14 cellular contexts compared by ENCODE assay signal in genomic region chr1:207836616-207837352, GRCh38.
DNase-seq lines count a peak whose midpoint lies in the region; ATAC-seq and TF ChIP-seq lines count a peak whose summit lies in the region.
"Had no signal": no experiment of that assay in that cellular context is flagged by ENCODE, and none has a peak within 500 bp of the region (broad histone marks: within the 10 kb centered on the region; RNA-seq: fewer than 3 reads in every experiment).

No MANE protein-coding gene starts in this region.

- peak; percentile 7 to 14 for DNase-seq in activated T-cell treated with anti-CD3 and anti-CD28 coated beads, Interleukin-2, amount 50 U/mL, for 48 hours
- no peak for DNase-seq in activated T-cell treated with anti-CD3 and anti-CD28 coated beads, Interleukin-2, amount 50 U/mL, for 4 hours
- peak; percentile 69 for DNase-seq in coronary artery (ENCODE audit: low spot score)
- no peak for DNase-seq in naive thymus-derived CD4-positive, alpha-beta T cell
- DNase-seq in transverse colon: no peak
- DNase-seq in MM.1S: no peak
- DNase-seq in DMS79 treated with DMSO at 0.1 percent for 48 hours (lab: John Stamatoyannopoulos, UW): no peak
- DNase-seq in progenitor cell of endocrine pancreas (ENCODE audit: low spot score, unreplicated experiment): no peak
- DNase-seq: activated gamma-delta T cell treated with Interleukin-2 at 50 U/mL for 16 hours, glutamatergic neuron, Karpas-422, right lobe of liver had no signal

- H3K4me3 Mint-ChIP-seq in activated T-cell treated with anti-CD3 and anti-CD28 coated beads, Interleukin-2, amount 50 U/mL, for 4 hours: no peak overlapping the region
- H3K4me3 Mint-ChIP-seq in naive thymus-derived CD4-positive, alpha-beta T cell: peak overlapping the region in 7 of 10 donors; percentile 2 to 67 (median 40)
- H3K4me3 Mint-ChIP-seq in progenitor cell of endocrine pancreas (ENCODE audit: low read depth): no peak overlapping the region
- H3K4me3 Mint-ChIP-seq: stimulated activated naive CD8-positive, alpha-beta T cell treated with anti-CD3 and anti-CD28 coated beads, Interleukin-15, Interleukin-2, amounts not matched to agents 100 ng/mL and 50 ng/mL, for 24 hours had no signal

- no peaks in the 10 kb centered on the region for H4K20me1 ChIP-seq in MM.1S (ENCODE audit: insufficient read depth, low read length)

- POLR2A ChIA-PET in naive thymus-derived CD4-positive, alpha-beta T cell (lab: Charles Lee): interaction anchor here (0.6 to 17.1 kb wide), 4 partner anchors 14 to 134 kb away, joined by 3 to 547 read pairs (median 26); no protein-coding TSS in a partner anchor

- no peak overlapping the region for H3K4me2 ChIP-seq in MM.1S (ENCODE audit: low read depth, low read length)

- H2AFZ ChIP-seq in MM.1S (ENCODE audit: low read length): no peak overlapping the region

- H3K36me3 Mint-ChIP-seq in activated T-cell treated with anti-CD3 and anti-CD28 coated beads, Interleukin-2, amount 50 U/mL, for 4 hours (ENCODE audit: insufficient read depth): peaks cover 19% of the 10 kb centered on the region
- H3K36me3 Mint-ChIP-seq in naive thymus-derived CD4-positive, alpha-beta T cell: peaks cover 0 to 20% (median 0%) of the 10 kb centered on the region in 5 donors
- H3K36me3 Mint-ChIP-seq in progenitor cell of endocrine pancreas (ENCODE audit: insufficient read depth): peaks cover 1% of the 10 kb centered on the region

- H3K27ac ChIP-seq in coronary artery (peak overlapping the region; percentile 40 to 41), transverse colon (peak overlapping the region; percentile 13 to 69 (median 54)), MM.1S (ENCODE audit: low read length) (no peak overlapping the region)
- H3K27ac ChIP-seq in naive thymus-derived CD4-positive, alpha-beta T cell (ENCODE audit: low read depth, low read length): peak overlapping the region; percentile 33
- H3K27ac ChIP-seq: right lobe of liver had no signal

- WGBS in transverse colon (ENCODE audit: low coverage in 1 of 2), 2 donors: 84% methylated on average over 15 of the region's 15 CpGs; no CpG with 5 or more reads in 1 of the 2 donors

- peaks cover 78% of the 10 kb centered on the region for H3K79me2 ChIP-seq in MM.1S (ENCODE audit: low read length)

- H3F3A ChIP-seq in MM.1S (ENCODE audit: insufficient read depth, low read length): peaks cover 8% of the 10 kb centered on the region

- H3K4me1 ChIP-seq in naive thymus-derived CD4-positive, alpha-beta T cell (ENCODE audit: control insufficient read depth in 2 of 2, insufficient read depth in 2 of 2, low read length in 2 of 2): peaks cover 15 to 73% of the 10 kb centered on the region in 2 donors
- H3K4me1 ChIP-seq in transverse colon (peaks cover 13 to 42% (median 20%) of the 10 kb centered on the region in 4 donors), MM.1S (ENCODE audit: low read length) (peaks cover 10% of the 10 kb centered on the region)
- H3K4me1 ChIP-seq: right lobe of liver had no signal

- peaks cover 84% of the 10 kb centered on the region for H3K4me1 Mint-ChIP-seq in activated T-cell treated with anti-CD3 and anti-CD28 coated beads, Interleukin-2, amount 50 U/mL, for 4 hours (ENCODE audit: low read depth)
- peaks cover 73 to 98% (median 93%) of the 10 kb centered on the region in 7 donors for H3K4me1 Mint-ChIP-seq in naive thymus-derived CD4-positive, alpha-beta T cell
- peaks cover 3% of the 10 kb centered on the region for H3K4me1 Mint-ChIP-seq in progenitor cell of endocrine pancreas (ENCODE audit: low read depth)

- H3K27me3 ChIP-seq in naive thymus-derived CD4-positive, alpha-beta T cell (ENCODE audit: control insufficient read depth in 2 of 2, insufficient read depth in 2 of 2, low read length in 2 of 2): no peaks in the 10 kb centered on the region
- H3K27me3 ChIP-seq in transverse colon: no peaks in the 10 kb centered on the region
- no peaks in the 10 kb centered on the region for H3K27me3 ChIP-seq in MM.1S (replicated peaks; ENCODE audit: insufficient read depth, low read length)
- H3K27me3 ChIP-seq: right lobe of liver had no signal

- peaks cover 0 to 9% (median 0%) of the 10 kb centered on the region in 3 experiments for H3K36me3 ChIP-seq in naive thymus-derived CD4-positive, alpha-beta T cell (ENCODE audit: control insufficient read depth in 2 of 3, insufficient read depth in 3 of 3, low read length in 3 of 3)
- H3K36me3 ChIP-seq in transverse colon (no peaks in the 10 kb centered on the region), MM.1S (replicated peaks; ENCODE audit: insufficient read depth, low read length) (no peaks in the 10 kb centered on the region)
- H3K36me3 ChIP-seq: right lobe of liver had no signal

- H3K4me3 ChIP-seq in coronary artery (no peak overlapping the region), transverse colon (no peak overlapping the region), MM.1S (ENCODE audit: low read length) (no peak overlapping the region)
- H3K4me3 ChIP-seq in naive thymus-derived CD4-positive, alpha-beta T cell (ENCODE audit: low read length): no peak overlapping the region
- H3K4me3 ChIP-seq: right lobe of liver had no signal

- TF ChIP-seq CTCF in coronary artery (IDR thresholded peaks at IDR 0.05) (no peak), transverse colon (IDR thresholded peaks at IDR 0.05) (no peak), MM.1S (IDR thresholded peaks at IDR 0.05; ENCODE audit: low read length) (no peak), progenitor cell of endocrine pancreas (IDR thresholded peaks at IDR 0.05; ENCODE audit: unreplicated experiment) (no peak)

- no peak for TF ChIP-seq EP300 in transverse colon (IDR thresholded peaks at IDR 0.05; ENCODE audit: low read depth)

- no peak overlapping the region for H3K9ac ChIP-seq in MM.1S (ENCODE audit: low read length)

- in situ Hi-C loops in transverse colon (cut with MboI; ENCODE audit: low pct_ligation_motif_present in 1 of 4, low pct_unique_long_range_greater_than_20kb in 1 of 4, low sequenced_read_pairs in 3 of 4): no loop called here

- no peaks in the 10 kb centered on the region for H3K9me2 ChIP-seq in MM.1S (replicated peaks; ENCODE audit: insufficient read depth, low read length)

- H3K27me3 Mint-ChIP-seq in activated T-cell treated with anti-CD3 and anti-CD28 coated beads, Interleukin-2, amount 50 U/mL, for 4 hours (ENCODE audit: low read depth): no peaks in the 10 kb centered on the region
- H3K27me3 Mint-ChIP-seq in naive thymus-derived CD4-positive, alpha-beta T cell: no peaks in the 10 kb centered on the region
- H3K27me3 Mint-ChIP-seq in progenitor cell of endocrine pancreas: no peaks in the 10 kb centered on the region
- H3K27me3 Mint-ChIP-seq: stimulated activated naive CD8-positive, alpha-beta T cell treated with anti-CD3 and anti-CD28 coated beads, Interleukin-15, Interleukin-2, amounts not matched to agents 100 ng/mL and 50 ng/mL, for 24 hours had no signal

- TF ChIP-seq POLR2A in transverse colon (IDR thresholded peaks at IDR 0.05): no peak

- no peaks in the 10 kb centered on the region for H3K9me3 Mint-ChIP-seq in activated T-cell treated with anti-CD3 and anti-CD28 coated beads, Interleukin-2, amount 50 U/mL, for 4 hours
- peaks cover 0 to 1% (median 0%) of the 10 kb centered on the region in 11 donors for H3K9me3 Mint-ChIP-seq in naive thymus-derived CD4-positive, alpha-beta T cell
- no peaks in the 10 kb centered on the region for H3K9me3 Mint-ChIP-seq in progenitor cell of endocrine pancreas (ENCODE audit: low read depth)
- H3K9me3 Mint-ChIP-seq: stimulated activated naive CD8-positive, alpha-beta T cell treated with anti-CD3 and anti-CD28 coated beads, Interleukin-15, Interleukin-2, amounts not matched to agents 100 ng/mL and 50 ng/mL, for 24 hours had no signal

- no peak for ATAC-seq in activated T-cell treated with anti-CD3 and anti-CD28 coated beads, Interleukin-2, amount 50 U/mL, for 4 hours
- no peak for ATAC-seq in naive thymus-derived CD4-positive, alpha-beta T cell
- ATAC-seq: Panc1, right lobe of liver had no signal

- H3K27ac Mint-ChIP-seq in naive thymus-derived CD4-positive, alpha-beta T cell: peak overlapping the region; percentile 70 to 98 (median 86)
- H3K27ac Mint-ChIP-seq in progenitor cell of endocrine pancreas: no peak overlapping the region

- CTCF ChIA-PET in naive thymus-derived CD4-positive, alpha-beta T cell (lab: Charles Lee): interaction anchor here (1.3 to 1.9 kb wide), 3 partner anchors 10 to 32 kb away, joined by 3 to 6 read pairs (median 5); no protein-coding TSS in a partner anchor

- H3K9me3 ChIP-seq in naive thymus-derived CD4-positive, alpha-beta T cell (ENCODE audit: control insufficient read depth in 2 of 3, low read length in 3 of 3): no peaks in the 10 kb centered on the region
- H3K9me3 ChIP-seq in transverse colon (no peaks in the 10 kb centered on the region), MM.1S (replicated peaks; ENCODE audit: insufficient read depth, low read length) (no peaks in the 10 kb centered on the region)
- H3K9me3 ChIP-seq: right lobe of liver had no signal

- intact Hi-C loops in naive thymus-derived CD4-positive, alpha-beta T cell (cut with micrococcal nuclease): no loop called here
- intact Hi-C loops in transverse colon (cut with DNase I; ENCODE audit: low total_unique reads): no loop called here

Comparison
In these comparisons a context has a peak if more than half of its experiments do, and no peak if none do; other contexts are left out.
1. DNase-seq: peak in activated T-cell treated with anti-CD3 and anti-CD28 coated beads, Interleukin-2, amount 50 U/mL, for 48 hours (2 of 2) and coronary artery (single experiment); none in activated T-cell treated with anti-CD3 and anti-CD28 coated beads, Interleukin-2, amount 50 U/mL, for 4 hours (single experiment), naive thymus-derived CD4-positive, alpha-beta T cell (0 of 9), transverse colon (single experiment), MM.1S (single experiment), DMS79 treated with DMSO at 0.1 percent for 48 hours (single experiment) and progenitor cell of endocrine pancreas (single experiment).
2. H3K4me3 Mint-ChIP-seq: peak in naive thymus-derived CD4-positive, alpha-beta T cell (7 of 10); none in activated T-cell treated with anti-CD3 and anti-CD28 coated beads, Interleukin-2, amount 50 U/mL, for 4 hours (single experiment) and progenitor cell of endocrine pancreas (single experiment).